ENCODE assay signal across 1 cellular context in the genomic region with DNA sequence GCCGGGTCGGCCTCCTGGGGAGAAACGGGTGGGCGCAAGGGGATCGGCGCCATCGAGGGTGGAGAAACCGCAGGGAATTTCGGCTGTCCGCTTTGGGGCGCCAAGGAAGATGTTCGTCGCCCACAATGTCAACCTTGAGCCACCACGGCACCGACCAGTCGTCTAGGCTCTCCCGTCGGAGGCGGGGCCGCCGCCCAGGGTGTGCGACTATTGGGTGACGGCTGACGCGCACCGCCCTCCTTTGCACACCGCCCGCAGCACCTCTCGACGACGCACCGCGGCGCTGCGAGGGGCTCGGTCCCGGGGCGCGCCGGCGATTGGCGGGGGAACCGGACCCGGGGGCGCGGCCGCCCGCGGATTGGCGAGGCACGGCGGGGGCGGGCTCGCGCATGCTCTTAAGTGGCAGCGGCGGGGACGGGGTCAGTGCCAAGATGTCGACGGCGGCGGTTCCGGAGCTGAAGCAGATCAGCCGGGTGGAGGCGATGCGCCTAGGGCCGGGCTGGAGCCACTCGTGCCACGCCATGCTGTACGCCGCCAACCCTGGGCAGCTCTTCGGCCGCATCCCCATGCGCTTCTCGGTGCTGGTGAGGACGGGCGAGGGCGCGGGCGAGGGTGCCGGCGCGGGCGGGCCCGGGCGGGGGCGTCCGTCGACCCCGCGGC.
TF ChIP-seq lines count a peak whose summit lies in the region.

NUDT16L1 (plus strand) TSS at position 267 of the 660 bp plus-strand sequence; CDS start at position 432, 165 bp downstream.

TF ChIP-seq in H1, 55 proteins besides CTCF, POLR2A, EP300 and RAD21:
- TF ChIP-seq NRF1 (IDR thresholded peaks at IDR 0.05; ENCODE audit: low read depth, low read length) (peak; percentile 54), SP1 (IDR thresholded peaks at IDR 0.05; ENCODE audit: low read depth, low read length) (peak; percentile 60; the same call in 1 of the 2 replicates), TAF1 (IDR thresholded peaks at IDR 0.05; ENCODE audit: low read depth, low read length) (peak; percentile 82), NANOG (IDR thresholded peaks at IDR 0.05; ENCODE audit: insufficient read depth, low read depth, low read length, poor library complexity, severe bottlenecking) (peak; percentile 42), HDAC2 (IDR thresholded peaks at IDR 0.05; ENCODE audit: borderline replicate concordance in 1 of 2, low read depth in 2 of 2, low read length in 2 of 2) (no peak), TBP (IDR thresholded peaks at IDR 0.05; ENCODE audit: low read depth, low read length) (peak; percentile 89; the same call in 1 of the 2 replicates), TAF7 (optimal IDR thresholded peaks at IDR 0.05; ENCODE audit: borderline replicate concordance, low read depth, low read length) (peak; percentile 76), TCF12 (IDR thresholded peaks at IDR 0.05; ENCODE audit: low read depth, low read length) (no peak), SUZ12 (IDR thresholded peaks at IDR 0.05; ENCODE audit: low read length) (no peak), SIN3A (conservative IDR thresholded peaks at IDR 0.05 in 1 of 2, IDR thresholded peaks at IDR 0.05 in 1 of 2; ENCODE audit: low read depth in 1 of 2, low read length in 2 of 2) (0 out of 4 replicates have a peak, but pooled peaks have one; percentile 7 to 49), PHF8 (conservative IDR thresholded peaks at IDR 0.05; ENCODE audit: low read depth, low read length) (peak; percentile 88), KDM4A (IDR thresholded peaks at IDR 0.05; ENCODE audit: low read depth, low read length, severe bottlenecking) (peak; percentile 73), SIRT6 (IDR thresholded peaks at IDR 0.05; ENCODE audit: low read length) (no peak), CEBPB (IDR thresholded peaks at IDR 0.05; ENCODE audit: low read depth, low read length) (no peak), EZH2 (IDR thresholded peaks at IDR 0.05; ENCODE audit: low read depth, low read length, severe bottlenecking) (no peak), POLR2AphosphoS5 (IDR thresholded peaks at IDR 0.05; ENCODE audit: low read depth, low read length) (peak; percentile 49), EGR1 (IDR thresholded peaks at IDR 0.05; ENCODE audit: borderline replicate concordance, low read depth, low read length) (peak; percentile 87; the same call in 1 of the 2 replicates), YY1 (IDR thresholded peaks at IDR 0.05; ENCODE audit: low read depth, low read length) (peak; percentile 50; the same call in 1 of the 2 replicates)
